1 cellular context compared by ENCODE assay signal in the genomic region with DNA sequence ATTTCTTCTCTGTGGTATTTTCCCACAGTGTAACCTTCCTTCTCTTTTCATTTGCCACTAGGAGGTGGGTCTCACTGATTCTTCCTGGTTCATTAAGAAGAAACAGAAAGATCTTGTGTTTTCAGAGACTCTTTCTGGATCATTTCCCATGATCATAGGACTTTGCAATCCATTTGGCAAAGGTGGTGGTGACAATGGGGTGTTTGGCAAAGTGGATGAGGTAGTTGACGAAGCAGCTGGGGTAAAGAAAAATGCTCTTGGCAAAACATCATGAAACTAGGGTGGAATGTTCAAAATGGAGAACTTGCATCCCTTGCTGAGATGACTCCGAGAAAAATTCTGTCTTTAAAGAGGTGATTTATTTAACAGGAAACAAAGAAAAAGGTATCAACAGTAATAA.
TF ChIP-seq lines count a peak whose summit lies in the region.

No MANE protein-coding gene starts in this region.

TF ChIP-seq in GM23338, 12 proteins besides CTCF, POLR2A, EP300 and RAD21 (continued from another document):
- TF ChIP-seq ZNF462 (CRISPR knock-in tag; IDR thresholded peaks at IDR 0.05) (no peak), EZH2 (IDR thresholded peaks at IDR 0.05; ENCODE audit: low read depth, unreplicated experiment) (no peak), ZNF114 (CRISPR knock-in tag; IDR thresholded peaks at IDR 0.05) (no peak), JUNB (IDR thresholded peaks at IDR 0.05; ENCODE audit: unreplicated experiment) (no peak), ETS1 (IDR thresholded peaks at IDR 0.05) (no peak), POLR2AphosphoS5 (IDR thresholded peaks at IDR 0.05; ENCODE audit: low read depth) (no peak), STAT1 (IDR thresholded peaks at IDR 0.05; ENCODE audit: unreplicated experiment) (no peak)
- TF ChIP-seq, protein P1, sequence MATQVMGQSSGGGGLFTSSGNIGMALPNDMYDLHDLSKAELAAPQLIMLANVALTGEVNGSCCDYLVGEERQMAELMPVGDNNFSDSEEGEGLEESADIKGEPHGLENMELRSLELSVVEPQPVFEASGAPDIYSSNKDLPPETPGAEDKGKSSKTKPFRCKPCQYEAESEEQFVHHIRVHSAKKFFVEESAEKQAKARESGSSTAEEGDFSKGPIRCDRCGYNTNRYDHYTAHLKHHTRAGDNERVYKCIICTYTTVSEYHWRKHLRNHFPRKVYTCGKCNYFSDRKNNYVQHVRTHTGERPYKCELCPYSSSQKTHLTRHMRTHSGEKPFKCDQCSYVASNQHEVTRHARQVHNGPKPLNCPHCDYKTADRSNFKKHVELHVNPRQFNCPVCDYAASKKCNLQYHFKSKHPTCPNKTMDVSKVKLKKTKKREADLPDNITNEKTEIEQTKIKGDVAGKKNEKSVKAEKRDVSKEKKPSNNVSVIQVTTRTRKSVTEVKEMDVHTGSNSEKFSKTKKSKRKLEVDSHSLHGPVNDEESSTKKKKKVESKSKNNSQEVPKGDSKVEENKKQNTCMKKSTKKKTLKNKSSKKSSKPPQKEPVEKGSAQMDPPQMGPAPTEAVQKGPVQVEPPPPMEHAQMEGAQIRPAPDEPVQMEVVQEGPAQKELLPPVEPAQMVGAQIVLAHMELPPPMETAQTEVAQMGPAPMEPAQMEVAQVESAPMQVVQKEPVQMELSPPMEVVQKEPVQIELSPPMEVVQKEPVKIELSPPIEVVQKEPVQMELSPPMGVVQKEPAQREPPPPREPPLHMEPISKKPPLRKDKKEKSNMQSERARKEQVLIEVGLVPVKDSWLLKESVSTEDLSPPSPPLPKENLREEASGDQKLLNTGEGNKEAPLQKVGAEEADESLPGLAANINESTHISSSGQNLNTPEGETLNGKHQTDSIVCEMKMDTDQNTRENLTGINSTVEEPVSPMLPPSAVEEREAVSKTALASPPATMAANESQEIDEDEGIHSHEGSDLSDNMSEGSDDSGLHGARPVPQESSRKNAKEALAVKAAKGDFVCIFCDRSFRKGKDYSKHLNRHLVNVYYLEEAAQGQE (IDR thresholded peaks at IDR 0.05; ENCODE audit: unreplicated experiment) = no peak
